ENCODE assay signal across 17 cellular contexts in the genomic region with DNA sequence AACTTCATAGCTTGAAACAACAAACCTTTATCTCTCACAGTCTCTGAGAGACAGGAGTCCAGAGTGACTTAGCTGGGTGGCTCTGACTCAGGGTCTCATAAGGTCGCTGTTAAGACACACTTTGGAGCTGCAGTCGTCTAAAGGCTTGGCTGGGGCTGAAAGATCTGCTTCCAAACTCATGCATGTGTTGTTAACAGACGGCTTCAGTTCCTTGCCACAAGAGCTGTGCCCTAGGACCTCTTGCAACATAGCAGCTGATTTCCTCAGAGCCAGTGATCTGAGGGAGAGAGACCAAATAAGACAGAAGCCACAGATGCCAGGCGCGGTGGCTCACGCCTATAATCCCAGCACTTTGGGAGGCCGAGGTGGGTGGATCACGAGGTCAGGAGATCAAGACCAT.
DNase-seq lines count a peak whose midpoint lies in the region; ATAC-seq, FAIRE-seq and TF ChIP-seq lines count a peak whose summit lies in the region.
"Had no signal": no experiment of that assay in that cellular context is flagged by ENCODE, and none has a peak within 500 bp of the region (broad histone marks: within the 10 kb centered on the region; RNA-seq: fewer than 3 reads in every experiment).

No MANE protein-coding gene starts in this region.

- TF ChIP-seq CTCF in AG10803 (conservative IDR thresholded peaks at IDR 0.05; ENCODE audit: low read length) (no peak), choroid plexus epithelial cell (conservative IDR thresholded peaks at IDR 0.05; ENCODE audit: low read depth, low read length) (no peak), lower lobe of right lung (IDR thresholded peaks at IDR 0.05) (no peak), HepG2 (CRISPR knock-in tag; IDR thresholded peaks at IDR 0.05) (no peak)

- CTCF ChIA-PET in HepG2 (lab: Yijun Ruan, JAX; ENCODE audit: low intra/inter-chr PET ratio, low total read pairs): no interaction called here

- no peaks in the 10 kb centered on the region for H3K9me3 ChIP-seq in lower lobe of right lung
- no peaks in the 10 kb centered on the region for H3K9me3 ChIP-seq in HepG2 (ENCODE audit: low read length)
- H3K9me3 ChIP-seq: testis had no signal

- H3K36me3 ChIP-seq in lower lobe of right lung (no peaks in the 10 kb centered on the region), HepG2 (replicated peaks in 1 of 2; ENCODE audit: control insufficient read depth in 1 of 2, insufficient read depth in 2 of 2, low read length in 2 of 2) (no peaks in the 10 kb centered on the region; a peak in 1 of 5 replicates)

- DNase-seq in AG10803 (ENCODE audit: low read depth): peak; percentile 88
- peak; percentile 99 for DNase-seq in MV-4-11 (lab: John Stamatoyannopoulos, UW)
- DNase-seq in choroid plexus epithelial cell (ENCODE audit: low read depth): peak; percentile 89
- DNase-seq in lower lobe of right lung: peak; percentile 53
- no peak for DNase-seq in foreskin melanocyte
- no peak for DNase-seq in HepG2 (ENCODE audit: low spot score)
- DNase-seq: ACHN; activated CD8-positive, alpha-beta memory T cell treated with anti-CD3 and anti-CD28 coated beads, Interleukin-2, amount 50 U/mL, for 4 hours; activated naive CD4-positive, alpha-beta T cell treated with anti-CD3 and anti-CD28 coated beads, Interleukin-2, amount 10 ng/mL, durations not matched to agents 7 days and 5 days; hippocampal formation; MM.1S; NCI-H2171 treated with DMSO at 0.1 percent for 48 hours; testis had no signal

- no peak for FAIRE-seq in HepG2 (lab: Jason Lieb, UNC)

- POLR2A ChIA-PET in HepG2 (lab: Yijun Ruan, JAX): no interaction called here

- intact Hi-C loops in lower lobe of right lung (cut with DNase I): no loop called here
- intact Hi-C loops in HepG2 (cut with micrococcal nuclease; ENCODE audit: unreplicated experiment): no loop called here

- no TSS peak for BruUV-seq in HepG2 (replicated peaks; lab: Mats Ljungman, UMichigan)

- TF ChIP-seq POLR2A in HepG2 (IDR thresholded peaks at IDR 0.05; ENCODE audit: insufficient read depth in 1 of 2, low read depth in 2 of 2, low read length in 2 of 2): no peak

- no peak overlapping the region for H3K4me3 ChIP-seq in AG10803 (ENCODE audit: low read length)
- no peak overlapping the region for H3K4me3 ChIP-seq in choroid plexus epithelial cell (ENCODE audit: low read depth, low read length)
- H3K4me3 ChIP-seq in lower lobe of right lung: no peak overlapping the region
- no peak overlapping the region for H3K4me3 ChIP-seq in HepG2 (replicated peaks in 1 of 3; ENCODE audit: insufficient read depth in 1 of 3, low read depth in 2 of 3, low read length in 3 of 3)
- H3K4me3 ChIP-seq: testis had no signal

- TF ChIP-seq RAD21 in HepG2 (CRISPR knock-in tag; IDR thresholded peaks at IDR 0.05): no peak

- ATAC-seq in lower lobe of right lung: peak; percentile 72 to 73
- no peak for ATAC-seq in GM19452 (IDR thresholded peaks at IDR 0.05; ENCODE audit: unreplicated experiment)
- ATAC-seq in HepG2: no peak
- ATAC-seq in GM21786 (IDR thresholded peaks at IDR 0.05; ENCODE audit: unreplicated experiment): no peak
- ATAC-seq: T-cell, WTC11 had no signal

- H3K27me3 ChIP-seq in lower lobe of right lung (ENCODE audit: low read depth): no peaks in the 10 kb centered on the region
- no peaks in the 10 kb centered on the region for H3K27me3 ChIP-seq in HepG2 (ENCODE audit: control insufficient read depth in 1 of 2, insufficient read depth in 2 of 2, low read length in 2 of 2)
- H3K27me3 ChIP-seq: testis had no signal

- no peak overlapping the region for H2AFZ ChIP-seq in HepG2 (ENCODE audit: low read length)

- 81% methylated on average over 7 of the region's 8 CpGs for WGBS in HepG2 (ENCODE audit: low lambda C conversion rate)

- no peak overlapping the region for H3K9ac ChIP-seq in HepG2 (ENCODE audit: insufficient read depth, low read depth, low read length)

- TF ChIP-seq EP300 in HepG2 (IDR thresholded peaks at IDR 0.05; ENCODE audit: low read depth in 2 of 2, low read length in 2 of 2): no peak
- no peak for TF ChIP-seq EP300 in HepG2 (CRISPR knock-in tag; IDR thresholded peaks at IDR 0.05; ENCODE audit: borderline replicate concordance)

- in situ Hi-C loops in HepG2 (cut with HindIII; ENCODE audit: extremely low pct_ligation_motif_present, low pct_unique_long_range_greater_than_20kb): no loop called here

- H3K4me1 ChIP-seq in lower lobe of right lung: peaks cover 1% of the 10 kb centered on the region
- 0 out of 2 replicates have a peak, but pooled peaks cover 10% of the 10 kb centered on the region for H3K4me1 ChIP-seq in HepG2 (ENCODE audit: insufficient read depth, low read length)
- H3K4me1 ChIP-seq: testis had no signal

- no peaks in the 10 kb centered on the region for H3K79me2 ChIP-seq in HepG2 (ENCODE audit: insufficient read depth, low read length)

- H3K27ac ChIP-seq in lower lobe of right lung: no peak overlapping the region
- H3K27ac ChIP-seq in HepG2 (ENCODE audit: extremely low read length, insufficient read depth, low read length): no peak overlapping the region
- H3K27ac ChIP-seq: testis had no signal

- H3K4me2 ChIP-seq in HepG2 (ENCODE audit: low read depth, low read length): no peak overlapping the region

- no peaks in the 10 kb centered on the region for H4K20me1 ChIP-seq in HepG2 (ENCODE audit: insufficient read depth, low read length)

TF ChIP-seq in HepG2, 621 proteins besides CTCF, POLR2A, EP300 and RAD21:
- TF ChIP-seq FLYWCH1 (CRISPR knock-in tag; IDR thresholded peaks at IDR 0.05) (no peak), ZNF781 (CRISPR knock-in tag; IDR thresholded peaks at IDR 0.05; ENCODE audit: borderline replicate concordance, not compliant biosample characterization) (no peak)
- TF ChIP-seq, protein P1, sequence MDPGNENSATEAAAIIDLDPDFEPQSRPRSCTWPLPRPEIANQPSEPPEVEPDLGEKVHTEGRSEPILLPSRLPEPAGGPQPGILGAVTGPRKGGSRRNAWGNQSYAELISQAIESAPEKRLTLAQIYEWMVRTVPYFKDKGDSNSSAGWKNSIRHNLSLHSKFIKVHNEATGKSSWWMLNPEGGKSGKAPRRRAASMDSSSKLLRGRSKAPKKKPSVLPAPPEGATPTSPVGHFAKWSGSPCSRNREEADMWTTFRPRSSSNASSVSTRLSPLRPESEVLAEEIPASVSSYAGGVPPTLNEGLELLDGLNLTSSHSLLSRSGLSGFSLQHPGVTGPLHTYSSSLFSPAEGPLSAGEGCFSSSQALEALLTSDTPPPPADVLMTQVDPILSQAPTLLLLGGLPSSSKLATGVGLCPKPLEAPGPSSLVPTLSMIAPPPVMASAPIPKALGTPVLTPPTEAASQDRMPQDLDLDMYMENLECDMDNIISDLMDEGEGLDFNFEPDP (CRISPR knock-in tag; conservative IDR thresholded peaks at IDR 0.05): no peak

Comparison
In these comparisons a context has a peak if more than half of its experiments do, and no peak if none do; other contexts are left out.
1. DNase-seq: peak in AG10803 (single experiment), MV-4-11 (single experiment), choroid plexus epithelial cell (single experiment) and lower lobe of right lung (single experiment); none in foreskin melanocyte (single experiment) and HepG2 (single experiment).
2. ATAC-seq: peak in lower lobe of right lung (2 of 2); none in GM19452 (single experiment), HepG2 (single experiment) and GM21786 (single experiment).